9 cellular contexts compared by ENCODE assay signal in genomic region chr5:42840279-42840678, GRCh38. TPM values are rescaled to one million over a fixed set of nuclear protein-coding genes. Genes with fewer than 3 reads are reported as not detected.
DNase-seq lines count a peak whose midpoint lies in the region; ATAC-seq and TF ChIP-seq lines count a peak whose summit lies in the region.
"Had no signal": no experiment of that assay in that cellular context is flagged by ENCODE, and none has a peak within 500 bp of the region (broad histone marks: within the 10 kb centered on the region; RNA-seq: fewer than 3 reads in every experiment).

No MANE protein-coding gene starts in this region.

- TF ChIP-seq CTCF in AG04449 (IDR thresholded peaks at IDR 0.05; ENCODE audit: insufficient read depth, low read length, missing control alignments): no peak
- TF ChIP-seq CTCF in esophagus squamous epithelium (IDR thresholded peaks at IDR 0.05): no peak
- no peak for TF ChIP-seq CTCF in omental fat pad (IDR thresholded peaks at IDR 0.05)

- DNase-seq in AG04449 (ENCODE audit: low read depth, low spot score): peak; percentile 74
- DNase-seq in MV-4-11 (lab: John Stamatoyannopoulos, UW): peak; percentile 94
- DNase-seq in esophagus squamous epithelium (lab: John Stamatoyannopoulos, UW): no peak
- no peak for DNase-seq in omental fat pad (ENCODE audit: low spot score)
- no peak for DNase-seq in stimulated activated naive B cell treated with anti-CD40 and anti-IgM and Interleukin-4, amounts not matched to agents 10 μg/mL and 1 μg/mL and 100 μg/mL, for 72 hours
- DNase-seq: CD8-positive, alpha-beta T cell had no signal

- H3K9me3 ChIP-seq in esophagus squamous epithelium: no peaks in the 10 kb centered on the region

- no peaks in the 10 kb centered on the region for H3K27me3 ChIP-seq in esophagus squamous epithelium

- no peaks in the 10 kb centered on the region for H3K36me3 Mint-ChIP-seq in stimulated activated naive B cell treated with anti-CD40 and anti-IgM and Interleukin-4, amounts not matched to agents 10 μg/mL and 1 μg/mL and 100 μg/mL, for 72 hours
- H3K36me3 Mint-ChIP-seq: CD8-positive, alpha-beta T cell had no signal

- H3K27ac ChIP-seq in esophagus squamous epithelium: peak overlapping the region; percentile 17 to 61 (median 40)

- H3K36me3 ChIP-seq in esophagus squamous epithelium: no peaks in the 10 kb centered on the region

- H3K4me3 Mint-ChIP-seq in stimulated activated naive B cell treated with anti-CD40 and anti-IgM and Interleukin-4, amounts not matched to agents 10 μg/mL and 1 μg/mL and 100 μg/mL, for 72 hours: no peak overlapping the region
- H3K4me3 Mint-ChIP-seq: CD8-positive, alpha-beta T cell had no signal

- TF ChIP-seq POLR2A in esophagus squamous epithelium (IDR thresholded peaks at IDR 0.05): no peak

- H3K4me1 Mint-ChIP-seq in stimulated activated naive B cell treated with anti-CD40 and anti-IgM and Interleukin-4, amounts not matched to agents 10 μg/mL and 1 μg/mL and 100 μg/mL, for 72 hours: no peaks in the 10 kb centered on the region

- POLR2A ChIA-PET in AG04449 (lab: Yijun Ruan, JAX): no interaction called here

- ATAC-seq in omental fat pad (ENCODE audit: low FRiP score) (peak; percentile 81), GM21723 (IDR thresholded peaks at IDR 0.05; ENCODE audit: unreplicated experiment) (no peak), HG02981 (IDR thresholded peaks at IDR 0.05; ENCODE audit: unreplicated experiment) (no peak), GM18517 (IDR thresholded peaks at IDR 0.05; ENCODE audit: unreplicated experiment) (no peak)
- ATAC-seq in stimulated activated naive B cell treated with anti-CD40 and anti-IgM and Interleukin-4, amounts not matched to agents 10 μg/mL and 1 μg/mL and 100 μg/mL, for 72 hours (replicated peaks): no peak
- ATAC-seq: CD8-positive, alpha-beta T cell had no signal

- intact Hi-C loops in esophagus squamous epithelium (cut with DNase I): no loop called here

- H3K9me3 Mint-ChIP-seq in stimulated activated naive B cell treated with anti-CD40 and anti-IgM and Interleukin-4, amounts not matched to agents 10 μg/mL and 1 μg/mL and 100 μg/mL, for 72 hours: peaks cover 0 to 1% of the 10 kb centered on the region in 2 donors

- WGBS in esophagus squamous epithelium, 2 donors: 8 to 13% methylated on average over 6 of the region's 6 CpGs

- H3K27me3 Mint-ChIP-seq in stimulated activated naive B cell treated with anti-CD40 and anti-IgM and Interleukin-4, amounts not matched to agents 10 μg/mL and 1 μg/mL and 100 μg/mL, for 72 hours: peaks cover 3 to 13% of the 10 kb centered on the region in 2 donors

- no peak overlapping the region for H3K4me3 ChIP-seq in AG04449 (ENCODE audit: low read depth, low read length)
- peak overlapping the region in 1 of 4 donors; percentile 14 for H3K4me3 ChIP-seq in esophagus squamous epithelium

- CTCF ChIA-PET in AG04449 (lab: Yijun Ruan, JAX): no interaction called here

- H3K4me1 ChIP-seq in esophagus squamous epithelium: peaks cover 0 to 19% (median 15%) of the 10 kb centered on the region in 3 donors

- H3K27ac Mint-ChIP-seq in stimulated activated naive B cell treated with anti-CD40 and anti-IgM and Interleukin-4, amounts not matched to agents 10 μg/mL and 1 μg/mL and 100 μg/mL, for 72 hours: no peak overlapping the region
- H3K27ac Mint-ChIP-seq: CD8-positive, alpha-beta T cell had no signal

RNA-seq across cellular contexts. Expression of gene SELENOP, which starts 28.6 kb away (rescaled TPM):
- 100 to 1,000 TPM in 2 of 4 donors, 10 to 100 TPM in 2; 74.7 to 381 (median 211) TPM for total RNA-seq in esophagus squamous epithelium
- 1,000 to 10,000 TPM in 2 of 4 donors, 100 to 1,000 TPM in 2; 658 to 1,212 (median 1,008) TPM for total RNA-seq in omental fat pad

Comparison
In these comparisons a context has a peak if more than half of its experiments do, and no peak if none do; other contexts are left out.
1. DNase-seq: peak in AG04449 (single experiment) and MV-4-11 (single experiment); none in esophagus squamous epithelium (single experiment), omental fat pad (single experiment) and stimulated activated naive B cell treated with anti-CD40 and anti-IgM and Interleukin-4, amounts not matched to agents 10 μg/mL and 1 μg/mL and 100 μg/mL, for 72 hours (single experiment).